Comparison of ENCODE assay signal across 30 cellular contexts in the genomic region with DNA sequence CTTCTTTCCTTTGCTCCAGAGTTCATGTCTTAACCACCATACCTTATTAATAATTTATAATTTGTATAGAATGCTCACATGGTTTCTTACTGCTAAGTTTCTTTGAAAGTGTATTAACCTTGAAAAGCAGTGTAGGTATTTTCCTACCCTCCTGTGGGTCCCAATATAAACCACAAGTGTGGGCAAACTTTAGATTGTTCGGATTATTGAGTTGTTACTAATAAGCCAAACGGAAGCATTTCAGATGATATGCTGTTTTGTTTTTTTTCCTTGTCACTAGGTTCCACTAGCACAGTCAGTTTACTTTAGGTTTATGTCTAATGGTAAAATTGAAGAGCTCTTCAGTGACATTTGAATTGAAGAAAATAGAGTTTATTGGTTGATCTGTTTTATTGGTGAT. TPM values are rescaled to one million over a fixed set of nuclear protein-coding genes. Genes with fewer than 3 reads are reported as not detected.
"Had no signal": no experiment of that assay in that cellular context is flagged by ENCODE, and none has a peak within 500 bp of the region (broad histone marks: within the 10 kb centered on the region; RNA-seq: fewer than 3 reads in every experiment).

No MANE protein-coding gene starts in this region.

- DNase-seq: activated B cell treated with CpG ODN at 0.5 μM for 24 hours; activated CD4-positive, alpha-beta T cell treated with anti-CD3 and anti-CD28 coated beads for 36 hours; activated CD4-positive, alpha-beta T cell treated with anti-CD3 and anti-CD28 coated beads, Interleukin-2, amount 50 U/mL, for 48 hours; activated CD8-positive, alpha-beta memory T cell treated with anti-CD3 and anti-CD28 coated beads, Interleukin-2, amount 50 U/mL, for 48 hours; activated naive CD4-positive, alpha-beta T cell treated with Interleukin-2 at 50 U/mL for 16 hours; activated naive CD8-positive, alpha-beta T cell treated with anti-CD3 and anti-CD28 coated beads, Interleukin-2, amount 10 ng/mL, durations not matched to agents 7 days and 5 days; activated T-cell treated with anti-CD3 and anti-CD28 coated beads, Interleukin-2, amount 50 U/mL, for 48 hours; amygdala; caudate nucleus; effector memory CD4-positive, alpha-beta T cell; foreskin melanocyte; lower lobe of right lung; naive thymus-derived CD4-positive, alpha-beta T cell; stimulated activated CD4-positive, alpha-beta T cell treated with anti-CD3 and anti-CD28 coated beads, Interleukin-12 subunit alpha, Interleukin-12 subunit beta, amount 100 ng/mL, for 4 hours; stimulated activated CD4-positive, alpha-beta T cell treated with anti-CD3 and anti-CD28 coated beads, Interleukin-4, amount 100 ng/mL, for 4 hours; stimulated activated naive CD8-positive, alpha-beta T cell treated with anti-CD3 and anti-CD28 coated beads, Interleukin-15, Interleukin-2, amounts not matched to agents 100 U/mL and 50 U/mL, for 24 hours; T-helper 1 cell; upper lobe of right lung had no signal

- H3K27ac ChIP-seq: lower lobe of right lung, prostate gland, right atrium auricular region, upper lobe of right lung had no signal

- H3K27me3 ChIP-seq: right atrium auricular region, upper lobe of right lung had no signal

- ATAC-seq: activated CD4-positive, alpha-beta T cell treated with anti-CD3 and anti-CD28 coated beads for 36 hours; left lobe of liver; lower lobe of right lung; naive thymus-derived CD4-positive, alpha-beta T cell; stimulated activated naive CD8-positive, alpha-beta T cell treated with anti-CD3 and anti-CD28 coated beads, Interleukin-15, Interleukin-2, amounts not matched to agents 100 U/mL and 50 U/mL, for 24 hours; upper lobe of right lung had no signal

- H3K4me3 ChIP-seq: lower lobe of right lung, prostate gland, right atrium auricular region, upper lobe of right lung had no signal

RNA-seq across cellular contexts. Expression of gene TAS2R3, which starts 15.5 kb away (rescaled TPM):
- total RNA-seq: right atrium auricular region had no signal
- polyA plus RNA-seq: naive thymus-derived CD4-positive, alpha-beta T cell; thymus had no signal

RNA-seq across cellular contexts. Expression of gene TAS2R4, which starts 28.1 kb away (rescaled TPM):
- polyA plus RNA-seq: naive thymus-derived CD4-positive, alpha-beta T cell had no signal

RNA-seq across cellular contexts. Expression of gene WEE2, which starts 40.2 kb away (rescaled TPM):
- total RNA-seq: activated B cell treated with CpG ODN at 0.5 μM for 24 hours; activated CD4-positive, alpha-beta T cell treated with anti-CD3 and anti-CD28 coated beads for 36 hours; activated CD8-positive, alpha-beta memory T cell treated with anti-CD3 and anti-CD28 coated beads for 36 hours; activated naive CD8-positive, alpha-beta T cell treated with anti-CD3 and anti-CD28 coated beads, Interleukin-2, amount 10 ng/mL, durations not matched to agents 7 days and 5 days; left lobe of liver; lower lobe of right lung; mesenteric fat pad; mucosa of gallbladder; neural crest cell; osteocyte; prostate gland; right atrium auricular region; subcutaneous adipose tissue; upper lobe of right lung had no signal
- polyA plus RNA-seq: esophagus; keratinocyte; naive thymus-derived CD4-positive, alpha-beta T cell had no signal
